9 cellular contexts compared by ENCODE assay signal in genomic region chr20:1415667-1416468, GRCh38. TPM values are rescaled to one million over a fixed set of nuclear protein-coding genes. Genes with fewer than 3 reads are reported as not detected.
DNase-seq lines count a peak whose midpoint lies in the region; TF ChIP-seq lines count a peak whose summit lies in the region.
"Had no signal": no experiment of that assay in that cellular context is flagged by ENCODE, and none has a peak within 500 bp of the region (broad histone marks: within the 10 kb centered on the region; RNA-seq: fewer than 3 reads in every experiment).

No MANE protein-coding gene starts in this region.

- CTCF ChIA-PET in MCF 10A (lab: Yijun Ruan, JAX), result no interaction called here

- TF ChIP-seq CTCF in MCF 10A (IDR thresholded peaks at IDR 0.05; ENCODE audit: unreplicated experiment), result no peak
- no peak for TF ChIP-seq CTCF in breast epithelium (IDR thresholded peaks at IDR 0.05)
- TF ChIP-seq CTCF in foreskin fibroblast (IDR thresholded peaks at IDR 0.05; ENCODE audit: low read depth, low read length), result no peak
- no peak for TF ChIP-seq CTCF in uterus (IDR thresholded peaks at IDR 0.05)

- H3K9me3 Mint-ChIP-seq in MCF 10A (ENCODE audit: unreplicated experiment), result peaks cover 7% of the 10 kb centered on the region

- POLR2A ChIA-PET in MCF 10A (lab: Yijun Ruan, JAX), result interaction anchor here (0.6 to 2.0 kb wide), 6 partner anchors 11 to 1201 kb away, joined by 3 to 6 read pairs (median 4); partner anchors contain the start of gene FKBP1A

- intact Hi-C loops in MCF 10A (cut with micrococcal nuclease) (no loop called here), breast epithelium (cut with DNase I; ENCODE audit: low total_unique reads) (no loop called here), uterus (cut with DNase I; ENCODE audit: low total_unique reads) (no loop called here)

- peaks cover 17% of the 10 kb centered on the region for H3K4me1 Mint-ChIP-seq in MCF 10A (ENCODE audit: insufficient read depth, unreplicated experiment)

- in situ Hi-C loops in SK-MEL-5 (cut with HindIII; ENCODE audit: low pct_unique_long_range_greater_than_20kb, low sequenced_read_pairs), result no loop called here

- H3K4me3 ChIP-seq in breast epithelium, result no peak overlapping the region
- no peak overlapping the region for H3K4me3 ChIP-seq in foreskin fibroblast (ENCODE audit: low read depth in 1 of 2, low read length in 2 of 2)
- no peak overlapping the region for H3K4me3 ChIP-seq in uterus

- no peaks in the 10 kb centered on the region for H3K36me3 Mint-ChIP-seq in MCF 10A (ENCODE audit: insufficient read depth, unreplicated experiment)
- H3K36me3 Mint-ChIP-seq: IgD-negative memory B cell had no signal

- no peaks in the 10 kb centered on the region for H3K36me3 ChIP-seq in breast epithelium
- H3K36me3 ChIP-seq in uterus, result no peaks in the 10 kb centered on the region

- H3K27me3 Mint-ChIP-seq in MCF 10A (ENCODE audit: insufficient read depth, unreplicated experiment), result no peaks in the 10 kb centered on the region
- H3K27me3 Mint-ChIP-seq: IgD-negative memory B cell had no signal

- H3K27ac ChIP-seq in breast epithelium (no peak overlapping the region), uterus (no peak overlapping the region)

- H3K4me3 Mint-ChIP-seq in MCF 10A (ENCODE audit: unreplicated experiment), result no peak overlapping the region
- H3K4me3 Mint-ChIP-seq: IgD-negative memory B cell had no signal

- H3K4me1 ChIP-seq in breast epithelium (no peaks in the 10 kb centered on the region), uterus (no peaks in the 10 kb centered on the region)

- no peaks in the 10 kb centered on the region for H3K27me3 ChIP-seq in breast epithelium
- no peaks in the 10 kb centered on the region for H3K27me3 ChIP-seq in uterus

- H3K9me3 ChIP-seq in breast epithelium (peaks cover 0 to 4% of the 10 kb centered on the region in 2 donors), uterus (no peaks in the 10 kb centered on the region)

- H3K27ac Mint-ChIP-seq in MCF 10A (ENCODE audit: low read depth, unreplicated experiment), result peak overlapping the region; percentile 32
- H3K27ac Mint-ChIP-seq: IgD-negative memory B cell had no signal

- BruUV-seq in MCF 10A (replicated peaks; lab: Mats Ljungman, UMichigan), result no TSS peak

- no peak for TF ChIP-seq POLR2A in breast epithelium (IDR thresholded peaks at IDR 0.05)
- no peak for TF ChIP-seq POLR2A in uterus (IDR thresholded peaks at IDR 0.05)

- peak; percentile 97 for DNase-seq in MCF 10A (ENCODE audit: unreplicated experiment)
- DNase-seq in breast epithelium (ENCODE audit: low spot score in 2 of 2), result no peak
- peak; percentile 96 for DNase-seq in SK-MEL-5 (ENCODE audit: low read depth, low spot score)
- peak; percentile 98 for DNase-seq in foreskin fibroblast
- no peak for DNase-seq in occipital lobe (lab: John Stamatoyannopoulos, UW)
- no peak for DNase-seq in NCI-H82 treated with DMSO at 0.1 percent for 48 hours (lab: John Stamatoyannopoulos, UW; ENCODE audit: unreplicated experiment)
- DNase-seq in uterus, result no peak
- no peak for DNase-seq in NCI-H2171 treated with DMSO at 0.1 percent for 48 hours (lab: John Stamatoyannopoulos, UW)

RNA-seq across cellular contexts. Expression of gene FKBP1A, which starts 23.0 kb away (rescaled TPM):
- total RNA-seq in MCF 10A (2022), result 209 and 217 TPM in 2 replicates
- 100 to 1,000 TPM; 115 to 191 (median 128) TPM for total RNA-seq in breast epithelium
- total RNA-seq in SK-MEL-5 (2014; rRNA removed; shearing (Covaris generic)), result 219 and 227 TPM in 2 replicates
- 1,255 and 1,259 TPM in 2 replicates for polyA plus RNA-seq in SK-MEL-5 (2015; cell fraction: cytosol; rRNA removed)
- 193 and 209 TPM in 2 replicates for polyA plus RNA-seq in SK-MEL-5 (2015; cell fraction: nucleus; rRNA removed)
- 79.4 TPM for total RNA-seq in occipital lobe
- 100 to 1,000 TPM in 3 of 4 donors, 10 to 100 TPM in 1; 99.5 to 253 (median 206) TPM for total RNA-seq in uterus

RNA-seq across cellular contexts. Expression of gene NSFL1C, which starts 50.8 kb away (rescaled TPM):
- 63.3 and 76.1 TPM in 2 replicates for total RNA-seq in MCF 10A (2022)
- total RNA-seq in breast epithelium, result 10 to 100 TPM; 36.7 to 67.5 (median 49.5) TPM
- total RNA-seq in SK-MEL-5 (2014; rRNA removed; shearing (Covaris generic)), result 31.1 and 33.3 TPM in 2 replicates
- polyA plus RNA-seq in SK-MEL-5 (2015; cell fraction: cytosol; rRNA removed), result 54.6 and 78.6 TPM in 2 replicates
- 113 and 129 TPM in 2 replicates for polyA plus RNA-seq in SK-MEL-5 (2015; cell fraction: nucleus; rRNA removed)
- 28.9 TPM for total RNA-seq in occipital lobe
- 10 to 100 TPM; 18.7 to 67.8 (median 35.8) TPM for total RNA-seq in uterus

Comparison
In these comparisons a context has a peak if more than half of its experiments do, and no peak if none do; other contexts are left out.
1. DNase-seq: peak in MCF 10A (single experiment), SK-MEL-5 (single experiment) and foreskin fibroblast (2 of 2); none in breast epithelium (0 of 2), occipital lobe (single experiment), NCI-H82 treated with DMSO at 0.1 percent for 48 hours (single experiment), uterus (0 of 2) and NCI-H2171 treated with DMSO at 0.1 percent for 48 hours (single experiment).